ENCODE assay signal across 24 cellular contexts in genomic region chr19:35502751-35503150, GRCh38. TPM values are rescaled to one million over a fixed set of nuclear protein-coding genes. Genes with fewer than 3 reads are reported as not detected.
"Had no signal": no experiment of that assay in that cellular context is flagged by ENCODE, and none has a peak within 500 bp of the region (broad histone marks: within the 10 kb centered on the region; RNA-seq: fewer than 3 reads in every experiment).

No MANE protein-coding gene starts in this region.

- H3K4me3 ChIP-seq: ascending aorta, body of pancreas, MG63, Peyer's patch had no signal

- ATAC-seq: activated CD8-positive, alpha-beta memory T cell treated with anti-CD3 and anti-CD28 coated beads, Interleukin-2, amount 10 ng/mL, durations not matched to agents 7 days and 5 days; activated CD8-positive, alpha-beta T cell treated with anti-CD3 and anti-CD28 coated beads, Interleukin-2, amount 10 ng/mL, durations not matched to agents 7 days and 5 days; activated naive CD4-positive, alpha-beta T cell treated with anti-CD3 and anti-CD28 coated beads, Interleukin-2, amount 50 U/mL, for 72 hours; activated naive CD8-positive, alpha-beta T cell treated with anti-CD3 and anti-CD28 coated beads, Interleukin-2, amount 50 U/mL, for 24 hours; body of pancreas had no signal

- H3K27me3 ChIP-seq: ascending aorta, body of pancreas, Peyer's patch had no signal

- H3K36me3 Mint-ChIP-seq: activated CD8-positive, alpha-beta memory T cell treated with anti-CD3 and anti-CD28 coated beads, Interleukin-2, amount 10 ng/mL, durations not matched to agents 7 days and 5 days; activated naive CD4-positive, alpha-beta T cell treated with anti-CD3 and anti-CD28 coated beads, Interleukin-2, amount 50 U/mL, for 72 hours had no signal

- H3K9me3 ChIP-seq: ascending aorta, body of pancreas, MG63, Peyer's patch had no signal

- H3K9me3 Mint-ChIP-seq: activated naive CD4-positive, alpha-beta T cell treated with anti-CD3 and anti-CD28 coated beads, Interleukin-2, amount 50 U/mL, for 72 hours; activated naive CD8-positive, alpha-beta T cell treated with anti-CD3 and anti-CD28 coated beads, Interleukin-2, amount 50 U/mL, for 24 hours; activated T-cell treated with anti-CD3 and anti-CD28 coated beads, Interleukin-2, amount 50 U/mL, for 24 hours; T-helper 1 cell treated with Interleukin-12 subunit alpha and Interleukin-12 subunit beta and Interleukin-4 antibody, amounts not matched to agents 30 μg/mL and 1 μg/mL, for 36 hours had no signal

- H3K4me3 Mint-ChIP-seq: activated CD8-positive, alpha-beta memory T cell treated with anti-CD3 and anti-CD28 coated beads, Interleukin-2, amount 10 ng/mL, durations not matched to agents 7 days and 5 days; activated CD8-positive, alpha-beta T cell treated with anti-CD3 and anti-CD28 coated beads, Interleukin-2, amount 10 ng/mL, durations not matched to agents 7 days and 5 days; activated naive CD8-positive, alpha-beta T cell treated with anti-CD3 and anti-CD28 coated beads, Interleukin-2, amount 50 U/mL, for 24 hours; activated T-cell treated with anti-CD3 and anti-CD28 coated beads, Interleukin-2, amount 50 U/mL, for 24 hours; T-helper 1 cell treated with Interleukin-12 subunit alpha and Interleukin-12 subunit beta and Interleukin-4 antibody, amounts not matched to agents 30 μg/mL and 1 μg/mL, for 36 hours had no signal

- DNase-seq: activated CD4-positive, alpha-beta T cell treated with anti-CD3 and anti-CD28 coated beads for 48 hours; activated CD4-positive, alpha-beta T cell treated with anti-CD3 and anti-CD28 coated beads, Interleukin-2, amount 50 U/mL, for 4 hours; activated CD4-positive, CD25-positive, alpha-beta regulatory T cell treated with anti-CD3 and anti-CD28 coated beads, Interleukin-2, amount 50 U/mL, for 72 hours; activated CD8-positive, alpha-beta memory T cell treated with anti-CD3 and anti-CD28 coated beads, Interleukin-2, amount 10 ng/mL, durations not matched to agents 7 days and 5 days; activated CD8-positive, alpha-beta T cell treated with anti-CD3 and anti-CD28 coated beads, Interleukin-2, amount 10 ng/mL, durations not matched to agents 7 days and 5 days; activated effector memory CD4-positive, alpha-beta T cell treated with anti-CD3 and anti-CD28 coated beads, Interleukin-2, amount 50 U/mL, for 16 hours; activated naive CD4-positive, alpha-beta T cell treated with Interleukin-2 at 50 U/mL for 16 hours; activated naive CD8-positive, alpha-beta T cell treated with anti-CD3 and anti-CD28 coated beads, Interleukin-2, amount 50 U/mL, for 24 hours; activated T-cell treated with anti-CD3 and anti-CD28 coated beads, Interleukin-2, amount 50 U/mL, for 24 hours; amniotic stem cell; body of pancreas; MG63; NCI-H1105; NCI-H1436 treated with DMSO at 0.1 percent for 48 hours; NCI-H187; NCI-H2081; NCI-H510A treated with DMSO at 0.1 percent for 48 hours; Peyer's patch; SHP77 treated with DMSO at 0.1 percent for 48 hours had no signal

- H3K36me3 ChIP-seq: MG63, Peyer's patch had no signal

- H3K4me1 ChIP-seq: ascending aorta, body of pancreas, Peyer's patch had no signal

- H3K27ac ChIP-seq: ascending aorta, body of pancreas, Peyer's patch had no signal

- H3K4me1 Mint-ChIP-seq: activated CD8-positive, alpha-beta memory T cell treated with anti-CD3 and anti-CD28 coated beads, Interleukin-2, amount 10 ng/mL, durations not matched to agents 7 days and 5 days; activated naive CD8-positive, alpha-beta T cell treated with anti-CD3 and anti-CD28 coated beads, Interleukin-2, amount 50 U/mL, for 24 hours had no signal

- H3K27ac Mint-ChIP-seq: activated CD8-positive, alpha-beta memory T cell treated with anti-CD3 and anti-CD28 coated beads, Interleukin-2, amount 10 ng/mL, durations not matched to agents 7 days and 5 days; activated CD8-positive, alpha-beta T cell treated with anti-CD3 and anti-CD28 coated beads, Interleukin-2, amount 10 ng/mL, durations not matched to agents 7 days and 5 days; activated naive CD8-positive, alpha-beta T cell treated with anti-CD3 and anti-CD28 coated beads, Interleukin-2, amount 50 U/mL, for 24 hours; activated T-cell treated with anti-CD3 and anti-CD28 coated beads, Interleukin-2, amount 50 U/mL, for 24 hours; T-helper 1 cell treated with Interleukin-12 subunit alpha and Interleukin-12 subunit beta and Interleukin-4 antibody, amounts not matched to agents 30 μg/mL and 1 μg/mL, for 36 hours had no signal

RNA-seq across cellular contexts. Expression of gene DMKN, which starts 10.7 kb away (rescaled TPM):
- total RNA-seq: activated CD8-positive, alpha-beta memory T cell treated with anti-CD3 and anti-CD28 coated beads, Interleukin-2, amount 10 ng/mL, durations not matched to agents 7 days and 5 days; activated CD8-positive, alpha-beta T cell treated with anti-CD3 and anti-CD28 coated beads, Interleukin-2, amount 10 ng/mL, durations not matched to agents 7 days and 5 days had no signal

RNA-seq across cellular contexts. Expression of gene KRTDAP, which starts 12.5 kb away (rescaled TPM):
- total RNA-seq: activated CD8-positive, alpha-beta memory T cell treated with anti-CD3 and anti-CD28 coated beads, Interleukin-2, amount 10 ng/mL, durations not matched to agents 7 days and 5 days; activated CD8-positive, alpha-beta T cell treated with anti-CD3 and anti-CD28 coated beads, Interleukin-2, amount 10 ng/mL, durations not matched to agents 7 days and 5 days; activated naive CD4-positive, alpha-beta T cell treated with anti-CD3 and anti-CD28 coated beads, Interleukin-2, amount 50 U/mL, for 72 hours; ascending aorta; body of pancreas; bronchial epithelial cell; Peyer's patch; SK-MEL-5 had no signal

RNA-seq across cellular contexts. Expression of gene SBSN, which starts 25.4 kb away (rescaled TPM):
- total RNA-seq: activated CD8-positive, alpha-beta memory T cell treated with anti-CD3 and anti-CD28 coated beads, Interleukin-2, amount 10 ng/mL, durations not matched to agents 7 days and 5 days; activated CD8-positive, alpha-beta T cell treated with anti-CD3 and anti-CD28 coated beads, Interleukin-2, amount 10 ng/mL, durations not matched to agents 7 days and 5 days; activated naive CD4-positive, alpha-beta T cell treated with anti-CD3 and anti-CD28 coated beads, Interleukin-2, amount 50 U/mL, for 72 hours; ascending aorta; body of pancreas; SK-MEL-5 had no signal

RNA-seq across cellular contexts. Expression of gene GAPDHS, which starts 30.5 kb away (rescaled TPM):
- total RNA-seq: activated CD8-positive, alpha-beta memory T cell treated with anti-CD3 and anti-CD28 coated beads, Interleukin-2, amount 10 ng/mL, durations not matched to agents 7 days and 5 days; activated CD8-positive, alpha-beta T cell treated with anti-CD3 and anti-CD28 coated beads, Interleukin-2, amount 10 ng/mL, durations not matched to agents 7 days and 5 days; activated naive CD4-positive, alpha-beta T cell treated with anti-CD3 and anti-CD28 coated beads, Interleukin-2, amount 50 U/mL, for 72 hours; ascending aorta; body of pancreas; bronchial epithelial cell had no signal
